Comparison of ENCODE assay signal across 1 cellular context in genomic region chr10:70132098-70133029, GRCh38.
TF ChIP-seq lines count a peak whose summit lies in the region.

Gene AIFM2, minus strand, starts transcription at chr10:70132825. Its CDS starts 8,741 bp downstream, at chr10:70124084.

TF ChIP-seq in K562, 482 proteins besides CTCF, POLR2A, EP300 and RAD21 (continued from another document):
- TF ChIP-seq, protein P1, sequence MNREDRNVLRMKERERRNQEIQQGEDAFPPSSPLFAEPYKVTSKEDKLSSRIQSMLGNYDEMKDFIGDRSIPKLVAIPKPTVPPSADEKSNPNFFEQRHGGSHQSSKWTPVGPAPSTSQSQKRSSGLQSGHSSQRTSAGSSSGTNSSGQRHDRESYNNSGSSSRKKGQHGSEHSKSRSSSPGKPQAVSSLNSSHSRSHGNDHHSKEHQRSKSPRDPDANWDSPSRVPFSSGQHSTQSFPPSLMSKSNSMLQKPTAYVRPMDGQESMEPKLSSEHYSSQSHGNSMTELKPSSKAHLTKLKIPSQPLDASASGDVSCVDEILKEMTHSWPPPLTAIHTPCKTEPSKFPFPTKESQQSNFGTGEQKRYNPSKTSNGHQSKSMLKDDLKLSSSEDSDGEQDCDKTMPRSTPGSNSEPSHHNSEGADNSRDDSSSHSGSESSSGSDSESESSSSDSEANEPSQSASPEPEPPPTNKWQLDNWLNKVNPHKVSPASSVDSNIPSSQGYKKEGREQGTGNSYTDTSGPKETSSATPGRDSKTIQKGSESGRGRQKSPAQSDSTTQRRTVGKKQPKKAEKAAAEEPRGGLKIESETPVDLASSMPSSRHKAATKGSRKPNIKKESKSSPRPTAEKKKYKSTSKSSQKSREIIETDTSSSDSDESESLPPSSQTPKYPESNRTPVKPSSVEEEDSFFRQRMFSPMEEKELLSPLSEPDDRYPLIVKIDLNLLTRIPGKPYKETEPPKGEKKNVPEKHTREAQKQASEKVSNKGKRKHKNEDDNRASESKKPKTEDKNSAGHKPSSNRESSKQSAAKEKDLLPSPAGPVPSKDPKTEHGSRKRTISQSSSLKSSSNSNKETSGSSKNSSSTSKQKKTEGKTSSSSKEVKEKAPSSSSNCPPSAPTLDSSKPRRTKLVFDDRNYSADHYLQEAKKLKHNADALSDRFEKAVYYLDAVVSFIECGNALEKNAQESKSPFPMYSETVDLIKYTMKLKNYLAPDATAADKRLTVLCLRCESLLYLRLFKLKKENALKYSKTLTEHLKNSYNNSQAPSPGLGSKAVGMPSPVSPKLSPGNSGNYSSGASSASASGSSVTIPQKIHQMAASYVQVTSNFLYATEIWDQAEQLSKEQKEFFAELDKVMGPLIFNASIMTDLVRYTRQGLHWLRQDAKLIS (CRISPR knock-in tag; IDR thresholded peaks at IDR 0.05): 0 out of 2 replicates have a peak, but pooled peaks have one; percentile 28
- TF ChIP-seq ARID1B (IDR thresholded peaks at IDR 0.05) (0 out of 2 replicates have a peak, but pooled peaks have one; percentile 36), KLF1 (tag; IDR thresholded peaks at IDR 0.05) (peak; percentile 78), ELF1 (tag; IDR thresholded peaks at IDR 0.05) (peak; percentile 85), PHF20 (IDR thresholded peaks at IDR 0.05; ENCODE audit: partially characterized antibody) (no peak), FOXP1 (CRISPR knock-in tag; IDR thresholded peaks at IDR 0.05) (no peak), CTBP1 (IDR thresholded peaks at IDR 0.05; ENCODE audit: borderline replicate concordance) (peak; percentile 76), HDAC1 (IDR thresholded peaks at IDR 0.05) (0 out of 4 replicates have a peak, but pooled peaks of 1 of the 2 experiments have one; percentile 42), ATF1 (CRISPR knock-in tag; IDR thresholded peaks at IDR 0.05) (no peak), ATF1 (tag; IDR thresholded peaks at IDR 0.05) (peak; percentile 15; the same call in 1 of the 2 replicates), KAT7 (CRISPR knock-in tag; IDR thresholded peaks at IDR 0.05; ENCODE audit: borderline replicate concordance) (peak; percentile 82; the same call in 1 of the 2 replicates), ZNF589 (CRISPR knock-in tag; IDR thresholded peaks at IDR 0.05; ENCODE audit: low read depth) (0 out of 2 replicates have a peak, but pooled peaks have one; percentile 16), KLF6 (CRISPR knock-in tag; IDR thresholded peaks at IDR 0.05; ENCODE audit: borderline replicate concordance) (peak; percentile 28; the same call in 1 of the 2 replicates), ZBTB17 (CRISPR knock-in tag; IDR thresholded peaks at IDR 0.05) (0 out of 2 replicates have a peak, but pooled peaks have one; percentile 25), TCF15 (CRISPR knock-in tag; IDR thresholded peaks at IDR 0.05) (no peak), CHD1 (IDR thresholded peaks at IDR 0.05; ENCODE audit: low read length) (peak; percentile 12), DACH1 (IDR thresholded peaks at IDR 0.05; ENCODE audit: partially characterized antibody) (no peak), POLR2AphosphoS2 (IDR thresholded peaks at IDR 0.05; ENCODE audit: low read length) (no peak), CHD7 (IDR thresholded peaks at IDR 0.05; ENCODE audit: low read depth, low read length) (no peak), ATF7 (IDR thresholded peaks at IDR 0.05) (0 out of 2 replicates have a peak, but pooled peaks have one; percentile 31), MYC (IDR thresholded peaks at IDR 0.05; ENCODE audit: low read depth, low read length) (peak; percentile 73; the same call in 1 of the 2 replicates), MYC (CRISPR knock-in tag; IDR thresholded peaks at IDR 0.05; ENCODE audit: borderline replicate concordance, low read depth) (no peak), HMGN3 (IDR thresholded peaks at IDR 0.05; ENCODE audit: borderline replicate concordance, extremely low read depth, insufficient read length, low read depth, low read length) (peak; percentile 33), HDAC6 (IDR thresholded peaks at IDR 0.05; ENCODE audit: low read depth, low read length) (no peak), CXXC5 (CRISPR knock-in tag; IDR thresholded peaks at IDR 0.05) (peak; percentile 79), ID3 (CRISPR knock-in tag; IDR thresholded peaks at IDR 0.05) (no peak), ID3 (tag; IDR thresholded peaks at IDR 0.05) (0 out of 2 replicates have a peak, but pooled peaks have one; percentile 38), CBFA2T3 (IDR thresholded peaks at IDR 0.05) (peak; percentile 12; the same call in 1 of the 2 replicates), EP400 (IDR thresholded peaks at IDR 0.05) (peak; percentile 70), GABPA (tag; conservative IDR thresholded peaks at IDR 0.05; ENCODE audit: low read depth) (peak; percentile 72), TEAD1 (CRISPR knock-in tag; IDR thresholded peaks at IDR 0.05) (no peak), ETV5 (CRISPR knock-in tag; IDR thresholded peaks at IDR 0.05; ENCODE audit: low read depth) (peak; percentile 81)
- TF ChIP-seq, protein P2, sequence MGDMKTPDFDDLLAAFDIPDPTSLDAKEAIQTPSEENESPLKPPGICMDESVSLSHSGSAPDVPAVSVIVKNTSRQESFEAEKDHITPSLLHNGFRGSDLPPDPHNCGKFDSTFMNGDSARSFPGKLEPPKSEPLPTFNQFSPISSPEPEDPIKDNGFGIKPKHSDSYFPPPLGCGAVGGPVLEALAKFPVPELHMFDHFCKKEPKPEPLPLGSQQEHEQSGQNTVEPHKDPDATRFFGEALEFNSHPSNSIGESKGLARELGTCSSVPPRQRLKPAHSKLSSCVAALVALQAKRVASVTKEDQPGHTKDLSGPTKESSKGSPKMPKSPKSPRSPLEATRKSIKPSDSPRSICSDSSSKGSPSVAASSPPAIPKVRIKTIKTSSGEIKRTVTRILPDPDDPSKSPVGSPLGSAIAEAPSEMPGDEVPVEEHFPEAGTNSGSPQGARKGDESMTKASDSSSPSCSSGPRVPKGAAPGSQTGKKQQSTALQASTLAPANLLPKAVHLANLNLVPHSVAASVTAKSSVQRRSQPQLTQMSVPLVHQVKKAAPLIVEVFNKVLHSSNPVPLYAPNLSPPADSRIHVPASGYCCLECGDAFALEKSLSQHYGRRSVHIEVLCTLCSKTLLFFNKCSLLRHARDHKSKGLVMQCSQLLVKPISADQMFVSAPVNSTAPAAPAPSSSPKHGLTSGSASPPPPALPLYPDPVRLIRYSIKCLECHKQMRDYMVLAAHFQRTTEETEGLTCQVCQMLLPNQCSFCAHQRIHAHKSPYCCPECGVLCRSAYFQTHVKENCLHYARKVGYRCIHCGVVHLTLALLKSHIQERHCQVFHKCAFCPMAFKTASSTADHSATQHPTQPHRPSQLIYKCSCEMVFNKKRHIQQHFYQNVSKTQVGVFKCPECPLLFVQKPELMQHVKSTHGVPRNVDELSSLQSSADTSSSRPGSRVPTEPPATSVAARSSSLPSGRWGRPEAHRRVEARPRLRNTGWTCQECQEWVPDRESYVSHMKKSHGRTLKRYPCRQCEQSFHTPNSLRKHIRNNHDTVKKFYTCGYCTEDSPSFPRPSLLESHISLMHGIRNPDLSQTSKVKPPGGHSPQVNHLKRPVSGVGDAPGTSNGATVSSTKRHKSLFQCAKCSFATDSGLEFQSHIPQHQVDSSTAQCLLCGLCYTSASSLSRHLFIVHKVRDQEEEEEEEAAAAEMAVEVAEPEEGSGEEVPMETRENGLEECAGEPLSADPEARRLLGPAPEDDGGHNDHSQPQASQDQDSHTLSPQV (IDR thresholded peaks at IDR 0.05): peak; percentile 59
